ENCODE assay signal across 11 cellular contexts in genomic region chr6:5766260-5766659, GRCh38.
DNase-seq lines count a peak whose midpoint lies in the region; FAIRE-seq and TF ChIP-seq lines count a peak whose summit lies in the region.
"Had no signal": no experiment of that assay in that cellular context is flagged by ENCODE, and none has a peak within 500 bp of the region (broad histone marks: within the 10 kb centered on the region; RNA-seq: fewer than 3 reads in every experiment).

No MANE protein-coding gene starts in this region.

- H3K27ac ChIP-seq in DOHH2 (ENCODE audit: low read depth, low read length) (no peak overlapping the region), mesendoderm (ENCODE audit: low read depth, low read length) (no peak overlapping the region)

- peaks cover 3% of the 10 kb centered on the region; the same call in 1 of the 2 replicates for H3K9me3 ChIP-seq in DOHH2 (ENCODE audit: control insufficient read depth, insufficient read depth, low read length)

- H2BK15ac ChIP-seq in mesendoderm (replicated peaks; ENCODE audit: low read depth), result no peak overlapping the region

- TF ChIP-seq CTCF in DOHH2 (IDR thresholded peaks at IDR 0.05; ENCODE audit: low read depth, low read length, poor library complexity, severe bottlenecking), result peak; percentile 56
- peak; percentile 33 for TF ChIP-seq CTCF in astrocyte of the cerebellum (IDR thresholded peaks at IDR 0.05; ENCODE audit: low read depth, low read length, missing control alignments)

- FAIRE-seq in HTR-8/SVneo (lab: Jason Lieb, UNC), result no peak

- no peak overlapping the region for H2BK5ac ChIP-seq in mesendoderm (ENCODE audit: low read length)

- H4K8ac ChIP-seq in mesendoderm (ENCODE audit: low read depth, low read length), result no peak overlapping the region

- peaks cover 36% of the 10 kb centered on the region for H3K4me1 ChIP-seq in DOHH2 (ENCODE audit: control insufficient read depth, low read length)
- no peaks in the 10 kb centered on the region for H3K4me1 ChIP-seq in mesendoderm (ENCODE audit: control insufficient read depth, low read depth, low read length)

- DNase-seq in HTR-8/SVneo (ENCODE audit: insufficient read length, low spot score), result peak; percentile 15
- no peak for DNase-seq in astrocyte of the cerebellum (ENCODE audit: low read depth)
- peak; percentile 37 for DNase-seq in mesendoderm
- DNase-seq in activated CD4-positive, alpha-beta T cell treated with anti-CD3 and anti-CD28 coated beads for 1 hour, result no peak
- DNase-seq in SW 1271 (lab: John Stamatoyannopoulos, UW), result no peak
- no peak for DNase-seq in activated CD4-positive, alpha-beta T cell treated with anti-CD3 and anti-CD28 coated beads, Interleukin-2, amount 50 U/mL, for 4 hours
- DNase-seq in NCI-H2107 (lab: John Stamatoyannopoulos, UW), result no peak
- DNase-seq: activated CD8-positive, alpha-beta T cell treated with anti-CD3 and anti-CD28 coated beads for 36 hours; naive B cell; NCI-H2081 had no signal

- H3F3A ChIP-seq in DOHH2 (ENCODE audit: control insufficient read depth, insufficient read depth), result peaks cover 2% of the 10 kb centered on the region; the same call in 1 of the 2 replicates

- no peak overlapping the region for H3K56ac ChIP-seq in mesendoderm (ENCODE audit: low read length)

- WGBS in mesendoderm (ENCODE audit: extremely low coverage, insufficient coverage, low lambda C conversion rate), result no CpG with 5 or more reads among the region's 3 CpGs

- H3K4ac ChIP-seq in mesendoderm (ENCODE audit: low read depth, low read length), result no peak overlapping the region

- H3K4me2 ChIP-seq in DOHH2 (ENCODE audit: low read length), result no peak overlapping the region
- H3K4me2 ChIP-seq in mesendoderm (ENCODE audit: low read length), result no peak overlapping the region

- no peaks in the 10 kb centered on the region for H3K79me1 ChIP-seq in mesendoderm (ENCODE audit: low read length)

- no peak overlapping the region for H3K23ac ChIP-seq in mesendoderm (ENCODE audit: low read length)

- no peak overlapping the region for H3K18ac ChIP-seq in mesendoderm (ENCODE audit: low read length)

- in situ Hi-C loops in astrocyte of the cerebellum (cut with HindIII; ENCODE audit: low sequenced_read_pairs), result no loop called here

- H3K79me2 ChIP-seq in DOHH2 (ENCODE audit: control insufficient read depth, low read length), result no peaks in the 10 kb centered on the region
- no peaks in the 10 kb centered on the region for H3K79me2 ChIP-seq in mesendoderm (ENCODE audit: control insufficient read depth, insufficient read depth, low read length)

- H3K27me3 ChIP-seq in DOHH2 (ENCODE audit: control insufficient read depth, low read length) (peaks cover 10% of the 10 kb centered on the region), mesendoderm (ENCODE audit: insufficient read depth, low read length, poor library complexity) (no peaks in the 10 kb centered on the region)

- H3K4me3 ChIP-seq in DOHH2 (ENCODE audit: low read length) (no peak overlapping the region), astrocyte of the cerebellum (ENCODE audit: low read depth, low read length) (no peak overlapping the region), mesendoderm (ENCODE audit: low read length) (no peak overlapping the region)

- H3K36me3 ChIP-seq in DOHH2 (ENCODE audit: control insufficient read depth, low read length) (no peaks in the 10 kb centered on the region), mesendoderm (ENCODE audit: control insufficient read depth, insufficient read depth, low read length) (no peaks in the 10 kb centered on the region)

- H2BK120ac ChIP-seq in mesendoderm (ENCODE audit: low read depth, low read length), result no peak overlapping the region

- H4K20me1 ChIP-seq in DOHH2 (ENCODE audit: control insufficient read depth, insufficient read depth, low read depth, low read length), result no peaks in the 10 kb centered on the region; the same call in none of the 2 replicates

- H3K9me2 ChIP-seq in DOHH2 (replicated peaks; ENCODE audit: control insufficient read depth, low read length), result no peaks in the 10 kb centered on the region

- H3K9ac ChIP-seq in mesendoderm (ENCODE audit: low read length), result no peak overlapping the region

- H4K5ac ChIP-seq in mesendoderm (ENCODE audit: low read length), result no peak overlapping the region

- no peak overlapping the region for H2AK5ac ChIP-seq in mesendoderm (ENCODE audit: low read length)

Comparison
In these comparisons a context has a peak if more than half of its experiments do, and no peak if none do; other contexts are left out.
1. DNase-seq: peak in HTR-8/SVneo (single experiment) and mesendoderm (single experiment); none in astrocyte of the cerebellum (single experiment), activated CD4-positive, alpha-beta T cell treated with anti-CD3 and anti-CD28 coated beads for 1 hour (single experiment), SW 1271 (0 of 2), activated CD4-positive, alpha-beta T cell treated with anti-CD3 and anti-CD28 coated beads, Interleukin-2, amount 50 U/mL, for 4 hours (0 of 2) and NCI-H2107 (single experiment).